30 cellular contexts compared by ENCODE assay signal in genomic region chr6:147707524-147707923, GRCh38.
"Had no signal": no experiment of that assay in that cellular context is flagged by ENCODE, and none has a peak within 500 bp of the region (broad histone marks: within the 10 kb centered on the region; RNA-seq: fewer than 3 reads in every experiment).

No MANE protein-coding gene starts in this region.

- H3K36me3 ChIP-seq: ascending aorta, cardiac muscle cell, gastrocnemius medialis, pancreas, prostate gland, sigmoid colon, stomach, suprapubic skin, tibial nerve had no signal

- H3K4me1 ChIP-seq: ascending aorta, gastrocnemius medialis, prostate gland, sigmoid colon, suprapubic skin, tibial nerve had no signal

- H3K27ac ChIP-seq: ascending aorta, cardiac muscle cell, coronary artery, dorsolateral prefrontal cortex, gastrocnemius medialis, pancreas, prostate gland, sigmoid colon, stomach, suprapubic skin, tibial nerve had no signal

- H3K27me3 ChIP-seq: ascending aorta, cardiac muscle cell, dorsolateral prefrontal cortex, gastrocnemius medialis, pancreas, sigmoid colon, stomach, suprapubic skin, tibial nerve had no signal

- H3K4me3 ChIP-seq: ascending aorta, cardiac muscle cell, coronary artery, dorsolateral prefrontal cortex, gastrocnemius medialis, pancreas, prostate gland, sigmoid colon, smooth muscle cell, stomach, suprapubic skin, tibial nerve had no signal

- DNase-seq: activated CD4-positive, alpha-beta memory T cell treated with anti-CD3 and anti-CD28 coated beads for 36 hours; activated CD4-positive, alpha-beta T cell treated with anti-CD3 and anti-CD28 coated beads, Interleukin-2, amount 10 ng/mL, durations not matched to agents 24 days and 14 days; activated CD4-positive, CD25-positive, alpha-beta regulatory T cell treated with anti-CD3 and anti-CD28 coated beads, Interleukin-2, amount 50 U/mL, for 72 hours; activated CD8-positive, alpha-beta memory T cell treated with anti-CD3 and anti-CD28 coated beads, Interleukin-2, amount 50 U/mL, for 4 hours; activated gamma-delta T cell; activated naive CD4-positive, alpha-beta T cell treated with anti-CD3 and anti-CD28 coated beads, Interleukin-2, amount 10 ng/mL, durations not matched to agents 7 days and 5 days; activated naive CD8-positive, alpha-beta T cell treated with anti-CD3 and anti-CD28 coated beads, Interleukin-2, amount 10 ng/mL, durations not matched to agents 7 days and 5 days; activated T-cell treated with anti-CD3 and anti-CD28 coated beads, Interleukin-2, amount 50 U/mL, for 1 hour; cerebellar nuclear complex; dorsolateral prefrontal cortex; effector memory CD4-positive, alpha-beta T cell; erythroblast; gastrocnemius medialis; hippocampal formation; left colon; mammary epithelial cell; naive thymus-derived CD4-positive, alpha-beta T cell; nucleus accumbens; pancreas; sigmoid colon; stimulated activated CD4-positive, alpha-beta T cell treated with anti-CD3 and anti-CD28 coated beads, Interleukin-1b, Interleukin-23, amount 100 ng/mL, for 48 hours; stimulated activated naive B cell treated with anti-CD40 and anti-IgM and Interleukin-4, amounts not matched to agents 10 μg/mL and 1 μg/mL and 100 μg/mL, for 72 hours; stomach had no signal

- H3K9me3 ChIP-seq: ascending aorta, gastrocnemius medialis, pancreas, prostate gland, sigmoid colon, stomach, suprapubic skin had no signal
